In the genomic region with DNA sequence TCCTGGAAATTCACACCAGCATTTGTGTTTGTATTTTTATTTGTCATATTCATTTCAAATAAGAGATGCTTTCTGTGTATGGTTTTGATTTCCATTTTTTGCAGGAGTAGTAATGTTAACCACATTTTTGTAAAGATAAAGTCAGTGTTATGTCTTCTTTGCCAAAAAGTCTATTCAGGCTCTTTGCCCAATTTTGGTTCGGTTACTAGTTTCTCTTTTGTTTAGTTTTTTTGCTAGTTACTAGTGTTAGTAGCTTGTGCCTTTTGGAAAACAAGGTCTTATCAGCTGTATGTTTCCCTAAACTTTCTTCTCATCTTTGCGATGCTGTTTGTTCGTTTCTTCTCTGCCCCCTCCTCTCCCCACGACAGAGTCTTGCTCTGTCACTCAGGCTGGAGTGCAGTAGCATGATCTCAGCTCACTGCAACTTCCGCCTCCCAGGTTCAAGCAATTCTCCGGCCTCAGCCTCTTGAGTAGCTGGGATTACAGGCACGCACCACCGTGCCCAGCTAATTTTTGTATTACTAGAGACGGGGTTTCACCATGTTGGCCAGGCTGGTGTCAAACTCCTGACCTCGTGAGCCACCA, we compare ENCODE assay signal across 1 cellular context.
TF ChIP-seq lines count a peak whose summit lies in the region.

No MANE protein-coding gene starts in this region.

TF ChIP-seq in GM23338, 12 proteins besides CTCF, POLR2A, EP300 and RAD21:
- TF ChIP-seq, protein P1, sequence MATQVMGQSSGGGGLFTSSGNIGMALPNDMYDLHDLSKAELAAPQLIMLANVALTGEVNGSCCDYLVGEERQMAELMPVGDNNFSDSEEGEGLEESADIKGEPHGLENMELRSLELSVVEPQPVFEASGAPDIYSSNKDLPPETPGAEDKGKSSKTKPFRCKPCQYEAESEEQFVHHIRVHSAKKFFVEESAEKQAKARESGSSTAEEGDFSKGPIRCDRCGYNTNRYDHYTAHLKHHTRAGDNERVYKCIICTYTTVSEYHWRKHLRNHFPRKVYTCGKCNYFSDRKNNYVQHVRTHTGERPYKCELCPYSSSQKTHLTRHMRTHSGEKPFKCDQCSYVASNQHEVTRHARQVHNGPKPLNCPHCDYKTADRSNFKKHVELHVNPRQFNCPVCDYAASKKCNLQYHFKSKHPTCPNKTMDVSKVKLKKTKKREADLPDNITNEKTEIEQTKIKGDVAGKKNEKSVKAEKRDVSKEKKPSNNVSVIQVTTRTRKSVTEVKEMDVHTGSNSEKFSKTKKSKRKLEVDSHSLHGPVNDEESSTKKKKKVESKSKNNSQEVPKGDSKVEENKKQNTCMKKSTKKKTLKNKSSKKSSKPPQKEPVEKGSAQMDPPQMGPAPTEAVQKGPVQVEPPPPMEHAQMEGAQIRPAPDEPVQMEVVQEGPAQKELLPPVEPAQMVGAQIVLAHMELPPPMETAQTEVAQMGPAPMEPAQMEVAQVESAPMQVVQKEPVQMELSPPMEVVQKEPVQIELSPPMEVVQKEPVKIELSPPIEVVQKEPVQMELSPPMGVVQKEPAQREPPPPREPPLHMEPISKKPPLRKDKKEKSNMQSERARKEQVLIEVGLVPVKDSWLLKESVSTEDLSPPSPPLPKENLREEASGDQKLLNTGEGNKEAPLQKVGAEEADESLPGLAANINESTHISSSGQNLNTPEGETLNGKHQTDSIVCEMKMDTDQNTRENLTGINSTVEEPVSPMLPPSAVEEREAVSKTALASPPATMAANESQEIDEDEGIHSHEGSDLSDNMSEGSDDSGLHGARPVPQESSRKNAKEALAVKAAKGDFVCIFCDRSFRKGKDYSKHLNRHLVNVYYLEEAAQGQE (IDR thresholded peaks at IDR 0.05; ENCODE audit: unreplicated experiment) = no peak
- TF ChIP-seq STAT1 (IDR thresholded peaks at IDR 0.05; ENCODE audit: unreplicated experiment) (no peak), EZH2phosphoT487 (IDR thresholded peaks at IDR 0.05; ENCODE audit: unreplicated experiment) (no peak), ZNF114 (CRISPR knock-in tag; IDR thresholded peaks at IDR 0.05) (no peak), POLR2AphosphoS5 (IDR thresholded peaks at IDR 0.05; ENCODE audit: low read depth) (no peak)
